ENCODE assay signal across 26 cellular contexts in the genomic region with DNA sequence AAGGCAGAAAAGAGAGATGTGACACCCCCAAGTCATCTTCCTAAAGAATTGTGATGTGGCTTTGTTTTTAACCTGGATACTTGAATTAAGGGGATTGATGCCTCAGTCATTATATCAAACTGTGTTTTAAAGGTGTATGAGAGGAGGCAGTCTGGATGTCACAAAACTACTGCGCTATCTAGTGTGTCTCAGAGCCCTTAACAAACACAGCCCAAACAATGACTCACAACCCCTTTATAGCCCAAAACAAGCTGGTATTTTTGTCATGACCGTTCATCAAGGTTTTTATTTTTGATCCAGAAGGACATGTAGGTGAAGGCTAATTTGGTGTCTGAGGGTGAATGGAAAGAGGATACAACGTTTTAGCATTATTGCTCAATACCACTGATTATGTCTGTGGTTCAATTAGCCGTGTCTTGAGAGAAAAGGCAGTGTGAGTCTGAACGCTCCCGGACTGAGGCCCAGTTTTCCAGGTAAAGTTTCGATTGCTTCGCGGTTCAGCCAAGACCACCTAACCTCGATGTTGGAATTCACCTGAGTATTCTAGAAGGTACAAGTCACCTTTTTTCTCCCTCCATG.
"Had no signal": no experiment of that assay in that cellular context is flagged by ENCODE, and none has a peak within 500 bp of the region (broad histone marks: within the 10 kb centered on the region; RNA-seq: fewer than 3 reads in every experiment).

No MANE protein-coding gene starts in this region.

- H3K4me1 ChIP-seq: foreskin keratinocyte, left lung, prostate gland, stomach, uterus had no signal

- H3K27ac ChIP-seq: brain microvascular endothelial cell, foreskin keratinocyte, left lung, ovary, prostate gland, stomach, uterus had no signal

- FAIRE-seq: endometrium, small intestine had no signal

- H3K4me3 ChIP-seq: left lung, ovary, prostate gland, stomach, uterus had no signal

- H3K9me3 ChIP-seq: left lung, ovary, prostate gland, stomach, uterus had no signal

- DNase-seq: activated B cell treated with CpG ODN at 0.5 μM for 24 hours; activated CD4-positive, alpha-beta T cell treated with anti-CD3 and anti-CD28 coated beads for 36 hours; activated CD4-positive, alpha-beta T cell treated with anti-CD3 and anti-CD28 coated beads, Interleukin-2, amount 50 U/mL, for 4 hours; activated CD8-positive, alpha-beta memory T cell treated with anti-CD3 and anti-CD28 coated beads for 24 hours; activated CD8-positive, alpha-beta memory T cell treated with anti-CD3 and anti-CD28 coated beads, Interleukin-2, amount 50 U/mL, for 4 hours; activated T-cell treated with anti-CD3 and anti-CD28 coated beads, Interleukin-2, amount 50 U/mL, for 24 hours; aorta; brain microvascular endothelial cell; effector CD4-positive, alpha-beta T cell; erythroblast; foreskin keratinocyte; hippocampal formation; kidney glomerular epithelial cell; left lung; natural killer cell; ovary; small intestine; stimulated activated CD4-positive, alpha-beta T cell treated with anti-CD3 and anti-CD28 coated beads, Interleukin-15, amount 100 ng/mL, for 24 hours; stomach; trophoblast cell; uterus had no signal

- ATAC-seq: activated CD4-positive, alpha-beta T cell treated with anti-CD3 and anti-CD28 coated beads for 36 hours; activated naive CD4-positive, alpha-beta T cell treated with anti-CD3 and anti-CD28 coated beads, Interleukin-2, amount 50 U/mL, for 72 hours; activated T-helper 17 cell treated with anti-CD3 and anti-CD28 coated beads, Interleukin-2, amount 50 U/mL, for 72 hours; left lung; natural killer cell; stimulated activated memory B cell treated with anti-CD40 and anti-IgM and Interleukin-4, amounts not matched to agents 10 μg/mL and 1 μg/mL and 100 μg/mL, for 72 hours had no signal

- H3K36me3 ChIP-seq: brain microvascular endothelial cell, left lung, ovary, prostate gland, stomach, uterus had no signal

- H3K27me3 ChIP-seq: brain microvascular endothelial cell, foreskin keratinocyte, left lung, ovary, stomach, uterus had no signal
